In the genomic region with DNA sequence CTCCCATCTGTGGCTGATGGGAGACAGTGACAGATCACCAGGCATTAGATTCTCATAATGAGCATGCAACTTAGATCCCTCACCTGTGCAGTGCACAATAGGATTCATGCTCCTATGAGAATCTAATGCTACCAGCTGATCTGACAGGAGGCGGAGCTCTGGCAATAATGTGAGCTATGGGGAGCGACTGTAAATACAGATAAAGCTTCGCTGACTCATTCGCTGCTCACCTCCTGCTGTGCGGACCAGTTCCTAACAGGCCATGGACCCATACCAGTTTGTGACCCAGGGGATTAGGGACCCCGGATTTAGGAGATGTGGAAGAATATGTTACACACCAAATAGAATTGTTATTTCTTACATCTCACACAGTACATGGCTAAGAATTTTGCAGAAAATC, we compare ENCODE assay signal across 14 cellular contexts. TPM values are rescaled to one million over a fixed set of nuclear protein-coding genes. Genes with fewer than 3 reads are reported as not detected.
DNase-seq lines count a peak whose midpoint lies in the region; ATAC-seq and TF ChIP-seq lines count a peak whose summit lies in the region.
"Had no signal": no experiment of that assay in that cellular context is flagged by ENCODE, and none has a peak within 500 bp of the region (broad histone marks: within the 10 kb centered on the region; RNA-seq: fewer than 3 reads in every experiment).

No MANE protein-coding gene starts in this region.

- CTCF ChIA-PET in mammary epithelial cell (lab: Charles Lee; ENCODE audit: low non-redundant PET): interaction anchor here (0.6 kb wide), 1 partner anchor 86 kb away, joined by 4 read pairs; no protein-coding TSS in a partner anchor

- no peaks in the 10 kb centered on the region for H4K20me1 ChIP-seq in mammary epithelial cell (ENCODE audit: insufficient read depth, low read length)

- H3K9ac ChIP-seq in mammary epithelial cell (ENCODE audit: insufficient read depth, low read length): no peak overlapping the region

- no peaks in the 10 kb centered on the region for H3K4me1 Mint-ChIP-seq in progenitor cell of endocrine pancreas (ENCODE audit: low read depth)
- no peaks in the 10 kb centered on the region for H3K4me1 Mint-ChIP-seq in T-helper 2 cell treated with Interferon-gamma antibody and Interleukin-4, amounts not matched to agents 5 μg/mL and 100 μg/mL, for 36 hours (ENCODE audit: low read depth)

- BruUV-seq in mammary epithelial cell (replicated peaks; lab: Mats Ljungman, UMichigan): no TSS peak

- no peak overlapping the region for H3K4me3 ChIP-seq in mammary epithelial cell (replicated peaks in 1 of 3; ENCODE audit: insufficient read depth in 1 of 3, low read depth in 2 of 3, low read length in 3 of 3)
- H3K4me3 ChIP-seq: SK-N-MC had no signal

- in situ Hi-C loops in mammary epithelial cell (cut with MboI; ENCODE audit: low sequenced_read_pairs in 2 of 2): loop anchor here in 1 of 2 donors (25.0 kb wide), 1 partner anchor 688 kb away; no protein-coding TSS in a partner anchor

- H3K79me2 ChIP-seq in mammary epithelial cell (ENCODE audit: insufficient read depth, low read length): no peaks in the 10 kb centered on the region

- H3K27ac ChIP-seq in mammary epithelial cell (ENCODE audit: insufficient read depth, low read depth, low read length): no peak overlapping the region
- H3K27ac ChIP-seq: SK-N-MC had no signal

- no peaks in the 10 kb centered on the region for H3K36me3 ChIP-seq in mammary epithelial cell (ENCODE audit: insufficient read depth, low read length)

- dilution Hi-C loops in mammary epithelial cell (cut with HindIII; ENCODE audit: low sequenced_read_pairs): loop anchor here (5.0 kb wide), 1 partner anchor 93 kb away; no protein-coding TSS in a partner anchor

- no peaks in the 10 kb centered on the region for H3K9me3 Mint-ChIP-seq in progenitor cell of endocrine pancreas (ENCODE audit: low read depth)
- H3K9me3 Mint-ChIP-seq in T-helper 2 cell treated with Interferon-gamma antibody and Interleukin-4, amounts not matched to agents 5 μg/mL and 100 μg/mL, for 36 hours: no peaks in the 10 kb centered on the region

- H3K4me1 ChIP-seq in mammary epithelial cell (ENCODE audit: insufficient read depth, low read length): no peaks in the 10 kb centered on the region

- no peaks in the 10 kb centered on the region for H3K36me3 Mint-ChIP-seq in progenitor cell of endocrine pancreas (ENCODE audit: insufficient read depth)
- H3K36me3 Mint-ChIP-seq in T-helper 2 cell treated with Interferon-gamma antibody and Interleukin-4, amounts not matched to agents 5 μg/mL and 100 μg/mL, for 36 hours (ENCODE audit: low read depth): no peaks in the 10 kb centered on the region
- H3K36me3 Mint-ChIP-seq: activated naive CD8-positive, alpha-beta T cell had no signal

- no peak overlapping the region for H2AFZ ChIP-seq in mammary epithelial cell (ENCODE audit: low read depth, low read length)

- peak; percentile 45 to 58 for DNase-seq in NCI-H524 (lab: John Stamatoyannopoulos, UW)
- no peak for DNase-seq in NCI-H524 treated with DMSO at 0.1 percent for 48 hours (lab: John Stamatoyannopoulos, UW)
- peak; percentile 26 for DNase-seq in NCI-H510A (lab: John Stamatoyannopoulos, UW)
- DNase-seq in mammary epithelial cell: peak; percentile 42
- no peak for DNase-seq in progenitor cell of endocrine pancreas (ENCODE audit: low spot score, unreplicated experiment)
- DNase-seq in T-helper 2 cell treated with Interferon-gamma antibody and Interleukin-4, amounts not matched to agents 5 μg/mL and 100 μg/mL, for 36 hours (ENCODE audit: low spot score): no peak
- DNase-seq in DMS79 (lab: John Stamatoyannopoulos, UW): no peak
- DNase-seq: activated CD8-positive, alpha-beta memory T cell treated with anti-CD3 and anti-CD28 coated beads for 24 hours; NCI-H1092 had no signal

- intact Hi-C loops in mammary epithelial cell (cut with micrococcal nuclease): no loop called here

- H3K4me2 ChIP-seq in mammary epithelial cell (ENCODE audit: insufficient read depth, low read depth, low read length): no peak overlapping the region

- peak overlapping the region; percentile 78 for H3K27ac Mint-ChIP-seq in progenitor cell of endocrine pancreas
- no peak overlapping the region for H3K27ac Mint-ChIP-seq in T-helper 2 cell treated with Interferon-gamma antibody and Interleukin-4, amounts not matched to agents 5 μg/mL and 100 μg/mL, for 36 hours
- H3K27ac Mint-ChIP-seq: activated naive CD8-positive, alpha-beta T cell had no signal

- H3K4me3 Mint-ChIP-seq in progenitor cell of endocrine pancreas (ENCODE audit: low read depth): no peak overlapping the region
- no peak overlapping the region for H3K4me3 Mint-ChIP-seq in T-helper 2 cell treated with Interferon-gamma antibody and Interleukin-4, amounts not matched to agents 5 μg/mL and 100 μg/mL, for 36 hours
- H3K4me3 Mint-ChIP-seq: activated naive CD8-positive, alpha-beta T cell had no signal

- no peak for ATAC-seq in GM21619 (IDR thresholded peaks at IDR 0.05; ENCODE audit: unreplicated experiment)

- no peaks in the 10 kb centered on the region for H3K27me3 ChIP-seq in mammary epithelial cell (ENCODE audit: insufficient read depth, low read length)

- 66% methylated on average over 6 of the region's 6 CpGs for WGBS in mammary epithelial cell (ENCODE audit: low coverage, missing lambda C conversion rate)

- no peak for TF ChIP-seq CTCF in mammary epithelial cell (conservative IDR thresholded peaks at IDR 0.05 in 1 of 2, IDR thresholded peaks at IDR 0.05 in 1 of 2; ENCODE audit: extremely low read depth in 1 of 2, insufficient read depth in 1 of 2, low read depth in 1 of 2, low read length in 2 of 2)
- TF ChIP-seq CTCF in progenitor cell of endocrine pancreas (IDR thresholded peaks at IDR 0.05; ENCODE audit: unreplicated experiment): no peak

- no peaks in the 10 kb centered on the region for H3K9me3 ChIP-seq in mammary epithelial cell (replicated peaks; ENCODE audit: insufficient read depth, low read length)

- no peaks in the 10 kb centered on the region for H3K27me3 Mint-ChIP-seq in progenitor cell of endocrine pancreas
- peaks cover 8% of the 10 kb centered on the region for H3K27me3 Mint-ChIP-seq in T-helper 2 cell treated with Interferon-gamma antibody and Interleukin-4, amounts not matched to agents 5 μg/mL and 100 μg/mL, for 36 hours (ENCODE audit: low read depth)
- H3K27me3 Mint-ChIP-seq: activated naive CD8-positive, alpha-beta T cell had no signal

RNA-seq across cellular contexts. Expression of a gene that starts 6.7 kb away (rescaled TPM):
- not detected for total RNA-seq in mammary epithelial cell
- polyA plus RNA-seq in mammary epithelial cell: not detected
- polyA minus RNA-seq in mammary epithelial cell: not detected
- not detected in 2 replicates for total RNA-seq in progenitor cell of endocrine pancreas
- total RNA-seq: mononuclear cell, skeletal muscle tissue had no signal

RNA-seq across cellular contexts. Expression of a gene that starts 18.7 kb away (rescaled TPM):
- not detected for total RNA-seq in mammary epithelial cell
- polyA plus RNA-seq in mammary epithelial cell: not detected
- polyA minus RNA-seq in mammary epithelial cell: not detected
- total RNA-seq in progenitor cell of endocrine pancreas: not detected in 2 replicates

RNA-seq across cellular contexts. Expression of a gene that starts 28.7 kb away (rescaled TPM):
- total RNA-seq in mammary epithelial cell (1 to 10 TPM; 1.0 to 8.4 TPM), progenitor cell of endocrine pancreas (9.6 and 9.9 TPM in 2 replicates)
- 3.6 TPM for polyA plus RNA-seq in mammary epithelial cell
- 22.2 TPM for polyA minus RNA-seq in mammary epithelial cell

Comparison
In these comparisons a context has a peak if more than half of its experiments do, and no peak if none do; other contexts are left out.
1. DNase-seq: peak in NCI-H524 (2 of 2), NCI-H510A (single experiment) and mammary epithelial cell (single experiment); none in NCI-H524 treated with DMSO at 0.1 percent for 48 hours (single experiment), progenitor cell of endocrine pancreas (single experiment), T-helper 2 cell treated with Interferon-gamma antibody and Interleukin-4, amounts not matched to agents 5 μg/mL and 100 μg/mL, for 36 hours (single experiment) and DMS79 (single experiment).